Comparison of ENCODE assay signal across 13 cellular contexts in the genomic region with DNA sequence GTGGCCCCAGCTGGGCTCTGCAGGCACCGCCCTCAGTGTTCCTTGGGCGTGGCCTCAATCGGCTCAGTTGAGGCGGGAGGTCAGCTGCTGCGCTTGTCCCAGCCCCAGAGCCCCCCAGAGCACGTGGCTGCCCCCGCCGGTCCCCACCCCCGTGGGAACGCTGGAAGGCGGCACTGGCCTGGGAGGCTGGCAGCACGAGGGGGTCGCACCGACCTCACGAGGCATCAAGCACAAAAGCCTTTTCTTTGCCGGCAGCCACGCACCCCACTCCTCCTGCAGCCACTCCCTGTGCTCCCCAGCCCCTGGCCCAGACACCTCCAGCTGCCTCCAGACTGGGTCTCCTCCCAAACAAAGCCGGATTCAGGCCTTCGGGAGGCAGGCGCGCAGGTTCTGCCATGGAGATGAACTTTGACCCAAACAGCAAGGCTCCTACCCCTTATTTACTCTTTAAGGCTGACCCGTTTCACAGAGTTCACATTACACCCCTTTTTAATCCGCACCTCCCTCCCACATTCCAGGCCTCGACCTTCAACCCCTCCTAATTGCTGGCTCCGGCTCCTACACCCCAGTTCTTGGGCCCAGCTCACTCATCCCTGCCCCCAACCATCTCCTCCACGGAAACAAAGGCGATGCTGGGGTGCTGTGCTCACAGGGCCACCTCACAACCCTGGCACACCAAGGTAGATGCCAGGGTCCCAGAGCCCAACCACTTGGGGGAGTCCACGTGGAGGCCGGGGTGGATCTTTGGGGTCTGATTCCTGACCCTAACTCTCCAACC.
DNase-seq lines count a peak whose midpoint lies in the region; ATAC-seq and TF ChIP-seq lines count a peak whose summit lies in the region.
"Had no signal": no experiment of that assay in that cellular context is flagged by ENCODE, and none has a peak within 500 bp of the region (broad histone marks: within the 10 kb centered on the region; RNA-seq: fewer than 3 reads in every experiment).

No MANE protein-coding gene starts in this region.

- in situ Hi-C loops in HAP-1 (cut with MboI; ENCODE audit: low sequenced_read_pairs) = no loop called here

- no peaks in the 10 kb centered on the region for H3K9me3 Mint-ChIP-seq in activated naive CD8-positive, alpha-beta T cell (ENCODE audit: low read depth)
- H3K9me3 Mint-ChIP-seq in activated naive CD8-positive, alpha-beta T cell treated with anti-CD3 and anti-CD28 coated beads, Interleukin-2, amount 50 U/mL, for 24 hours = no peaks in the 10 kb centered on the region
- H3K9me3 Mint-ChIP-seq in naive thymus-derived CD8-positive, alpha-beta T cell = no peaks in the 10 kb centered on the region
- no peaks in the 10 kb centered on the region for H3K9me3 Mint-ChIP-seq in type B pancreatic cell

- POLR2A ChIA-PET in naive thymus-derived CD8-positive, alpha-beta T cell (lab: Charles Lee) = no interaction called here

- H3K27me3 ChIP-seq in esophagus squamous epithelium (no peaks in the 10 kb centered on the region), SJCRH30 (no peaks in the 10 kb centered on the region), HAP-1 (ENCODE audit: low read depth) (no peaks in the 10 kb centered on the region)

- no peak for DNase-seq in activated naive CD8-positive, alpha-beta T cell treated with anti-CD3 and anti-CD28 coated beads, Interleukin-2, amount 50 U/mL, for 24 hours
- DNase-seq in esophagus squamous epithelium (lab: John Stamatoyannopoulos, UW) (no peak), type B pancreatic cell (ENCODE audit: extremely low spot score, unreplicated experiment) (no peak), SJCRH30 (no peak), HAP-1 (ENCODE audit: low spot score in 2 of 2) (no peak)
- peak in 1 of 10 donors; percentile 56 for DNase-seq in naive thymus-derived CD8-positive, alpha-beta T cell
- DNase-seq in stimulated activated CD4-positive, alpha-beta T cell treated with anti-CD3 and anti-CD28 coated beads, Interleukin-15, amount 100 ng/mL, for 24 hours = no peak
- DNase-seq: effector CD8-positive, alpha-beta T cell; islet precursor cell; Karpas-422; NCI-H524 had no signal

- H3K27ac ChIP-seq in esophagus squamous epithelium (peak overlapping the region; percentile 47 to 88 (median 82)), SJCRH30 (no peak overlapping the region)
- H3K27ac ChIP-seq: thoracic aorta had no signal

- H3K36me3 ChIP-seq in esophagus squamous epithelium (no peaks in the 10 kb centered on the region), SJCRH30 (no peaks in the 10 kb centered on the region), HAP-1 (replicated peaks) (no peaks in the 10 kb centered on the region; the same call in 1 of the 2 replicates)
- H3K36me3 ChIP-seq: thoracic aorta had no signal

- H3K9me3 ChIP-seq in esophagus squamous epithelium (no peaks in the 10 kb centered on the region), SJCRH30 (replicated peaks) (no peaks in the 10 kb centered on the region), HAP-1 (no peaks in the 10 kb centered on the region)
- H3K9me3 ChIP-seq: thoracic aorta had no signal

- peaks cover 32 to 90% (median 53%) of the 10 kb centered on the region in 3 donors for H3K4me1 ChIP-seq in esophagus squamous epithelium
- H3K4me1 ChIP-seq in SJCRH30 = peaks cover 18% of the 10 kb centered on the region
- H3K4me1 ChIP-seq in HAP-1 = peaks cover 19% of the 10 kb centered on the region

- no peak for ATAC-seq in activated naive CD8-positive, alpha-beta T cell treated with anti-CD3 and anti-CD28 coated beads, Interleukin-2, amount 50 U/mL, for 24 hours
- no peak for ATAC-seq in naive thymus-derived CD8-positive, alpha-beta T cell

- peaks cover 36% of the 10 kb centered on the region for H3K4me1 Mint-ChIP-seq in activated naive CD8-positive, alpha-beta T cell (ENCODE audit: low read depth)
- peaks cover 32% of the 10 kb centered on the region for H3K4me1 Mint-ChIP-seq in activated naive CD8-positive, alpha-beta T cell treated with anti-CD3 and anti-CD28 coated beads, Interleukin-2, amount 50 U/mL, for 24 hours
- H3K4me1 Mint-ChIP-seq in naive thymus-derived CD8-positive, alpha-beta T cell = peaks cover 32 to 57% (median 44%) of the 10 kb centered on the region in 4 donors
- peaks cover 48% of the 10 kb centered on the region for H3K4me1 Mint-ChIP-seq in type B pancreatic cell (ENCODE audit: unreplicated experiment)

- H3K36me3 Mint-ChIP-seq in activated naive CD8-positive, alpha-beta T cell = no peaks in the 10 kb centered on the region
- no peaks in the 10 kb centered on the region for H3K36me3 Mint-ChIP-seq in activated naive CD8-positive, alpha-beta T cell treated with anti-CD3 and anti-CD28 coated beads, Interleukin-2, amount 50 U/mL, for 24 hours (ENCODE audit: low read depth)
- H3K36me3 Mint-ChIP-seq in naive thymus-derived CD8-positive, alpha-beta T cell = peaks cover 0 to 18% (median 2%) of the 10 kb centered on the region in 3 donors
- peaks cover 12% of the 10 kb centered on the region for H3K36me3 Mint-ChIP-seq in type B pancreatic cell

- intact Hi-C loops in esophagus squamous epithelium (cut with DNase I) = no loop called here

- no peak for TF ChIP-seq POLR2A in esophagus squamous epithelium (IDR thresholded peaks at IDR 0.05)

- TF ChIP-seq CTCF in esophagus squamous epithelium (IDR thresholded peaks at IDR 0.05) (no peak), type B pancreatic cell (conservative IDR thresholded peaks at IDR 0.05) (no peak)

- WGBS in esophagus squamous epithelium, 2 donors = 66 to 75% methylated on average over 10 to 12 of the region's 29 CpGs

- no peaks in the 10 kb centered on the region for H3K27me3 Mint-ChIP-seq in activated naive CD8-positive, alpha-beta T cell
- no peaks in the 10 kb centered on the region for H3K27me3 Mint-ChIP-seq in activated naive CD8-positive, alpha-beta T cell treated with anti-CD3 and anti-CD28 coated beads, Interleukin-2, amount 50 U/mL, for 24 hours
- H3K27me3 Mint-ChIP-seq in naive thymus-derived CD8-positive, alpha-beta T cell = no peaks in the 10 kb centered on the region
- H3K27me3 Mint-ChIP-seq in type B pancreatic cell = no peaks in the 10 kb centered on the region

- H3K4me3 ChIP-seq in esophagus squamous epithelium (peak overlapping the region in 1 of 4 donors; percentile 63), SJCRH30 (no peak overlapping the region), HAP-1 (no peak overlapping the region)

- H3K27ac Mint-ChIP-seq in activated naive CD8-positive, alpha-beta T cell = peak overlapping the region; percentile 28
- H3K27ac Mint-ChIP-seq in activated naive CD8-positive, alpha-beta T cell treated with anti-CD3 and anti-CD28 coated beads, Interleukin-2, amount 50 U/mL, for 24 hours = no peak overlapping the region
- H3K27ac Mint-ChIP-seq in naive thymus-derived CD8-positive, alpha-beta T cell = peak overlapping the region in 9 of 10 donors; percentile 19 to 87 (median 60)
- peak overlapping the region; percentile 96 for H3K27ac Mint-ChIP-seq in type B pancreatic cell

- H3K4me3 Mint-ChIP-seq in activated naive CD8-positive, alpha-beta T cell = no peak overlapping the region
- H3K4me3 Mint-ChIP-seq in activated naive CD8-positive, alpha-beta T cell treated with anti-CD3 and anti-CD28 coated beads, Interleukin-2, amount 50 U/mL, for 24 hours = no peak overlapping the region
- no peak overlapping the region for H3K4me3 Mint-ChIP-seq in naive thymus-derived CD8-positive, alpha-beta T cell
- peak overlapping the region; percentile 78 for H3K4me3 Mint-ChIP-seq in type B pancreatic cell
